ENCODE assay signal across 8 cellular contexts in genomic region chr2:197168705-197169104, GRCh38.
DNase-seq lines count a peak whose midpoint lies in the region; ATAC-seq, FAIRE-seq and TF ChIP-seq lines count a peak whose summit lies in the region.

No MANE protein-coding gene starts in this region.

- H3K9me3 ChIP-seq in AG04450 (ENCODE audit: control insufficient read depth, insufficient read depth, low read length): no peaks in the 10 kb centered on the region
- no peaks in the 10 kb centered on the region for H3K9me3 ChIP-seq in NT2/D1 (ENCODE audit: insufficient read depth, low read length)
- no peaks in the 10 kb centered on the region for H3K9me3 ChIP-seq in testis

- no peak for DNase-seq in AG04450 (ENCODE audit: low read depth, low spot score)
- no peak for DNase-seq in GM18507 (ENCODE audit: extremely low spot score, insufficient read length, low read depth)
- DNase-seq in NT2/D1 (ENCODE audit: low read depth, low spot score): peak; percentile 71
- DNase-seq in activated T-cell treated with anti-CD3 and anti-CD28 coated beads for 4 hours: peak; percentile 70
- peak; percentile 70 for DNase-seq in fibroblast of mammary gland (ENCODE audit: low read depth)
- peak; percentile 11 for DNase-seq in occipital lobe (lab: John Stamatoyannopoulos, UW)
- peak; percentile 92 for DNase-seq in testis

- H3K4me1 ChIP-seq in NT2/D1 (ENCODE audit: insufficient read depth, insufficient read length) (no peaks in the 10 kb centered on the region), testis (no peaks in the 10 kb centered on the region)

- ATAC-seq in HG03095 (IDR thresholded peaks at IDR 0.05; ENCODE audit: unreplicated experiment): peak; percentile 66

- H3K9ac ChIP-seq in NT2/D1 (ENCODE audit: insufficient read length, low read depth): no peak overlapping the region

- TF ChIP-seq CTCF in AG04450 (IDR thresholded peaks at IDR 0.05; ENCODE audit: low read depth, low read length) (peak; percentile 54), fibroblast of mammary gland (conservative IDR thresholded peaks at IDR 0.05; ENCODE audit: control insufficient read depth, insufficient read depth, low read depth, low read length) (peak; percentile 71), testis (IDR thresholded peaks at IDR 0.05) (peak; percentile 26 to 70 (median 69))

- H3K27me3 ChIP-seq in AG04450 (ENCODE audit: control insufficient read depth, insufficient read depth, low read length): no peaks in the 10 kb centered on the region
- H3K27me3 ChIP-seq in NT2/D1 (ENCODE audit: insufficient read depth, insufficient read length): no peaks in the 10 kb centered on the region
- no peaks in the 10 kb centered on the region for H3K27me3 ChIP-seq in testis

- peak; percentile 78 for FAIRE-seq in GM18507 (lab: Jason Lieb, UNC)

- 37 to 40% methylated on average over 5 of the region's 5 CpGs for WGBS in testis, 2 donors

- H3K36me3 ChIP-seq in NT2/D1 (ENCODE audit: insufficient read depth, insufficient read length, low read length) (no peaks in the 10 kb centered on the region), testis (ENCODE audit: low read depth, missing control alignments) (no peaks in the 10 kb centered on the region)

- POLR2A ChIA-PET in AG04450 (lab: Yijun Ruan, JAX): no interaction called here

- no peak for TF ChIP-seq POLR2A in testis (IDR thresholded peaks at IDR 0.05)

- H3K27ac ChIP-seq in AG04450 (ENCODE audit: low read depth, low read length): no peak overlapping the region
- no peak overlapping the region for H3K27ac ChIP-seq in testis

- CTCF ChIA-PET in AG04450 (lab: Charles Lee): interaction anchor here (0.6 to 5.7 kb wide), 21 partner anchors 9 to 610 kb away, joined by 3 to 59 read pairs (median 4); no protein-coding TSS in a partner anchor

- H3K4me3 ChIP-seq in AG04450 (ENCODE audit: low read depth, low read length) (no peak overlapping the region), NT2/D1 (ENCODE audit: insufficient read length, low read depth) (no peak overlapping the region), fibroblast of mammary gland (ENCODE audit: control insufficient read depth, low read depth, low read length) (no peak overlapping the region), testis (no peak overlapping the region)

- intact Hi-C loops in testis (cut with DNase I; ENCODE audit: low total_unique reads): no loop called here

Comparison
In these comparisons a context has a peak if more than half of its experiments do, and no peak if none do; other contexts are left out.
1. DNase-seq: peak in NT2/D1 (single experiment), activated T-cell treated with anti-CD3 and anti-CD28 coated beads for 4 hours (single experiment), fibroblast of mammary gland (single experiment), occipital lobe (single experiment) and testis (single experiment); none in AG04450 (single experiment) and GM18507 (single experiment).
2. Peak in every context shown above with its lines, with median percentiles within 50 percentile points of each other: CTCF ChIP-seq.